10 cellular contexts compared by ENCODE assay signal in the genomic region with DNA sequence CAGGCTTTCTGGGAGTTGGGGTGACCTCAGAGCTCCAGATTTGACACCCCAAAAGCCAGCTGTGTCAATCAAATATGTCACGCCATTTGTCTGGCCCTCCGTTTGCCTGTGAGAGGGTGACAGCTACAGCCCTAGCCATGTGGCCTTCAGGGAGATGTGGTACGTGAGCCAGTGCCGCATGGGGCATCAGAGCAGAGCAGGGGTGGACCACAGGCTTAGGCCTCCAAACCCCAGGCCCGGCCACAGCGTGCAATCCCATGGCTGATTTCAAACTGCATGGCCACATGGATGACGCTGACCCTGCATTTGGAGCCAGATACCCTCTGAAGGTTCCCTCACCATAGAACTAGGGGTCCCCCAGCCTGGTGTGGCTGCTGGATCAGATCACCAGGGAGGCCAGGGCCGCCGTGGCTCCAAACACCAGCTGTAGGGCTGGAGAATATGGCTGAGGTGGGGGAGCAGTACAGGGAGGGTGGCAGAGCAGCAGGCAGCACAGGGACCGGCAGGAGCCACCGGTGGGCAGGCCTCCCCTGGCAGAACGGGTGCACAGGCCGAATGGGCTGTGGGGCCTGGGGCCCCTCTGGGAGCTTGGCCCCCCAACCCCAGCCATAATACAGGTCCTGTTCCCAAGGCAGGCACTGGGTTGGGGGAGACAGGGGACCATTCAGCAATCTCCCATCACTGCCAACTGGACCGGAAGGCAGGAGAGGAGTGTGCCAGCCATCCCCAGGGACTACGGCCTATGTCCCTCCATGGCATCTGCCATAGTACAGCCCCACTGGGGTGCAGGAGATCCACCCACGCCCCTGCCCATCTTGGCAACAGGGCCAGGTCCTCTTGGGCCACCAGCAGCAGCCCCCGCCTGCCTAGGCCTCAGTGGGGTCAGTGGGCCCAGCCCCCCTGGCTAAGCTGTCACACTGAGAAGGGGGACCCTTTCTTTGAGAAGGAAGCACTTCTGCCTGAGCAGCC. TPM values are rescaled to one million over a fixed set of nuclear protein-coding genes. Genes with fewer than 3 reads are reported as not detected.
A peak's percentile ranks its signal among the peaks of the same experiment; 100 is the strongest.
DNase-seq lines count a peak whose midpoint lies in the region; ATAC-seq, FAIRE-seq and TF ChIP-seq lines count a peak whose summit lies in the region.
"Had no signal": no experiment of that assay in that cellular context is flagged by ENCODE, and none has a peak within 500 bp of the region (broad histone marks: within the 10 kb centered on the region; RNA-seq: fewer than 3 reads in every experiment).

No MANE protein-coding gene starts in this region.

- POLR2A ChIA-PET in IMR-90 (lab: Charles Lee; ENCODE audit: unreplicated experiment) (no interaction called here), GM12878 (lab: Charles Lee) (interaction anchor here (0.6 to 3.5 kb wide), 12 partner anchors 8 to 154 kb away, joined by 3 to 22 read pairs (median 4); a partner anchor contains a TSS)

- no peak for TF ChIP-seq EP300 in GM12878 (IDR thresholded peaks at IDR 0.05; ENCODE audit: borderline replicate concordance in 1 of 2, control insufficient read depth in 1 of 2, low read depth in 2 of 2, low read length in 2 of 2)

- dilution Hi-C loops in IMR-90 (cut with HindIII; ENCODE audit: low sequenced_read_pairs, unreplicated experiment), result no loop called here

- in situ Hi-C loops in IMR-90 (cut with MboI; ENCODE audit: low sequenced_read_pairs) (no loop called here), GM12878 (cut with MboI) (no loop called here)

- H3K4me2 ChIP-seq in IMR-90 (ENCODE audit: low read depth, low read length) (no peak overlapping the region), GM12878 (ENCODE audit: control insufficient read depth, insufficient read depth) (peak overlapping the region; percentile 90)

- intact Hi-C loops in Calu3 (cut with micrococcal nuclease; ENCODE audit: unreplicated experiment), result no loop called here
- intact Hi-C loops in IMR-90 (cut with micrococcal nuclease), result no loop called here
- intact Hi-C loops in GM12878 (cut with micrococcal nuclease; ENCODE audit: unreplicated experiment), result loop anchor here (5.0 kb wide), 1 partner anchor 48 kb away; no protein-coding TSS in a partner anchor

- H2BK120ac ChIP-seq in IMR-90 (ENCODE audit: low read depth, low read length), result no peak overlapping the region

- no peak overlapping the region for H4K91ac ChIP-seq in IMR-90 (ENCODE audit: insufficient read depth, low read depth, low read length)

- BruUV-seq in Calu3 (replicated peaks; lab: Mats Ljungman, UMichigan) (TSS peak; percentile 22), IMR-90 (replicated peaks; lab: Mats Ljungman, UMichigan) (no TSS peak), GM12878 (replicated peaks; lab: Mats Ljungman, UMichigan) (no TSS peak)

- H3K27me3 Mint-ChIP-seq in Calu3 (ENCODE audit: unreplicated experiment), result no peaks in the 10 kb centered on the region

- WGBS in IMR-90 (ENCODE audit: extremely low coverage in 2 of 2, insufficient read length in 1 of 2), 2 experiments, result 98% methylated on average over 6 of the region's 17 CpGs; no CpG with 5 or more reads in 1 of the 2 experiments
- WGBS in GM12878 (ENCODE audit: insufficient coverage, insufficient replicate concordance, low lambda C conversion rate, missing lambda C conversion rate), result 48% methylated on average over 17 of the region's 17 CpGs

- H3K27me3 ChIP-seq in IMR-90 (ENCODE audit: control insufficient read depth, insufficient read depth, low read length) (no peaks in the 10 kb centered on the region; the same call in 1 of the 2 replicates), GM12878 (replicated peaks in 1 of 2; ENCODE audit: control insufficient read depth in 2 of 2, insufficient read depth in 2 of 2, low read length in 1 of 2) (no peaks in the 10 kb centered on the region), mucosa of rectum (ENCODE audit: control insufficient read depth in 2 of 2, insufficient read depth in 2 of 2, low read length in 2 of 2) (peaks cover 0 to 3% of the 10 kb centered on the region in 2 donors)

- H4K5ac ChIP-seq in IMR-90 (ENCODE audit: low read depth, low read length), result no peak overlapping the region

- H3K4me3 Mint-ChIP-seq in Calu3 (ENCODE audit: low read depth, unreplicated experiment), result peak overlapping the region; percentile 70

- H2AK5ac ChIP-seq in IMR-90 (ENCODE audit: low read depth, low read length), result no peak overlapping the region

- H3K36me3 Mint-ChIP-seq in Calu3 (ENCODE audit: insufficient read depth, unreplicated experiment), result peaks cover 25% of the 10 kb centered on the region

- no peak overlapping the region for H3K18ac ChIP-seq in IMR-90 (ENCODE audit: low read depth, low read length)

- no peak overlapping the region for H3K56ac ChIP-seq in IMR-90 (ENCODE audit: extremely low read depth, insufficient read depth, low read length)

- H3K4me1 ChIP-seq in IMR-90 (ENCODE audit: control insufficient read depth, insufficient read depth, low read length), result peaks cover 3% of the 10 kb centered on the region; the same call in 1 of the 2 replicates
- H3K4me1 ChIP-seq in GM12878 (ENCODE audit: control insufficient read depth, insufficient read depth, low read length), result peaks cover 25% of the 10 kb centered on the region
- peaks cover 27 to 28% of the 10 kb centered on the region in 2 donors for H3K4me1 ChIP-seq in mucosa of rectum (ENCODE audit: control insufficient read depth in 2 of 2, insufficient read depth in 2 of 2, low read length in 2 of 2)

- peaks cover 2 to 11% of the 10 kb centered on the region in 2 experiments for H3K79me1 ChIP-seq in IMR-90 (ENCODE audit: low read depth in 1 of 2, low read length in 2 of 2)

- no peaks in the 10 kb centered on the region for H3K9me1 ChIP-seq in IMR-90 (ENCODE audit: insufficient read depth, low read length)

- peaks cover 16% of the 10 kb centered on the region for H3K4me1 Mint-ChIP-seq in Calu3 (ENCODE audit: low read depth, unreplicated experiment)

- H3K14ac ChIP-seq in IMR-90 (replicated peaks; ENCODE audit: low read depth, low read length), result no peak overlapping the region

- peak overlapping the region; percentile 9 for H2AK9ac ChIP-seq in IMR-90 (replicated peaks; ENCODE audit: low read depth, low read length, poor library complexity)

- no peak for ATAC-seq in IMR-90 (ENCODE audit: low read depth)
- no peak for ATAC-seq in GM12878
- no peak for ATAC-seq in HG02852 (IDR thresholded peaks at IDR 0.05; ENCODE audit: unreplicated experiment)

- TF ChIP-seq RAD21 in IMR-90 (IDR thresholded peaks at IDR 0.05; ENCODE audit: low read length) (no peak), GM12878 (IDR thresholded peaks at IDR 0.05; ENCODE audit: insufficient read depth, low read depth, low read length) (no peak)

- H3K23ac ChIP-seq in IMR-90 (ENCODE audit: low read depth, low read length), result no peak overlapping the region

- peaks cover 7% of the 10 kb centered on the region for H3K79me2 ChIP-seq in GM12878 (ENCODE audit: control insufficient read depth, insufficient read depth, low read length)

- no peaks in the 10 kb centered on the region for H3K9me3 ChIP-seq in IMR-90 (ENCODE audit: control insufficient read depth, insufficient read depth, low read length)
- no peaks in the 10 kb centered on the region for H3K9me3 ChIP-seq in GM12878 (replicated peaks; ENCODE audit: control insufficient read depth, insufficient read depth, low read length)
- no peaks in the 10 kb centered on the region for H3K9me3 ChIP-seq in mucosa of rectum (ENCODE audit: control insufficient read depth in 2 of 2, low read length in 2 of 2)
- H3K9me3 ChIP-seq: mucosa of descending colon had no signal

- H3K4me3 ChIP-seq in IMR-90 (ENCODE audit: insufficient read depth, low read depth, low read length), result no peak overlapping the region
- peak overlapping the region; percentile 80 for H3K4me3 ChIP-seq in GM12878
- peak overlapping the region; percentile 50 for H3K4me3 ChIP-seq in mucosa of rectum (ENCODE audit: low read length in 2 of 2)

- CTCF ChIA-PET in Calu3 (lab: Charles Lee), result interaction anchor here (0.8 to 3.0 kb wide), 7 partner anchors 13 to 281 kb away, joined by 3 to 27 read pairs (median 9); a partner anchor contains a TSS
- CTCF ChIA-PET in IMR-90 (lab: Yijun Ruan, JAX), result interaction anchor here (1.6 kb wide), 1 partner anchor 22 kb away, joined by 5 read pairs; a partner anchor contains a TSS
- CTCF ChIA-PET in GM12878 (lab: Yijun Ruan, JAX), result interaction anchor here (0.8 to 7.9 kb wide), 33 partner anchors 8 to 282 kb away, joined by 3 to 81 read pairs (median 7); a partner anchor contains a TSS

- TF ChIP-seq POLR2A in IMR-90 (IDR thresholded peaks at IDR 0.05; ENCODE audit: low read depth, low read length) (no peak), GM12878 (IDR thresholded peaks at IDR 0.05; ENCODE audit: low read depth, low read length) (no peak)

- no peak overlapping the region for H3K4ac ChIP-seq in IMR-90 (ENCODE audit: low read depth, low read length)

- H3K36me3 ChIP-seq in IMR-90 (ENCODE audit: control insufficient read depth, insufficient read depth, low read length), result no peaks in the 10 kb centered on the region
- no peaks in the 10 kb centered on the region; a peak in 2 of 4 replicates for H3K36me3 ChIP-seq in GM12878 (ENCODE audit: control insufficient read depth in 2 of 2, insufficient read depth in 2 of 2, low read length in 1 of 2)
- H3K36me3 ChIP-seq in mucosa of rectum (ENCODE audit: control insufficient read depth in 2 of 2, insufficient read depth in 2 of 2, low read length in 2 of 2), result no peaks in the 10 kb centered on the region

- H2AFZ ChIP-seq in IMR-90 (replicated peaks; ENCODE audit: low read length, poor library complexity) (no peak overlapping the region), GM12878 (ENCODE audit: control insufficient read depth, low read depth, low read length) (no peak overlapping the region)

- no peak overlapping the region for H2BK20ac ChIP-seq in IMR-90 (ENCODE audit: low read depth, low read length)

- TF ChIP-seq CTCF in Calu3 (IDR thresholded peaks at IDR 0.05; ENCODE audit: unreplicated experiment), result no peak
- TF ChIP-seq CTCF in IMR-90 (conservative IDR thresholded peaks at IDR 0.05; ENCODE audit: low read depth, low read length), result no peak
- TF ChIP-seq CTCF in GM12878 (IDR thresholded peaks at IDR 0.05 in 2 of 3, conservative IDR thresholded peaks at IDR 0.05 in 1 of 3; ENCODE audit: control insufficient read depth in 2 of 3, extremely low read depth in 1 of 3, insufficient read depth in 1 of 3, low read depth in 3 of 3, low read length in 3 of 3), result no peak

- RAD21 ChIA-PET in GM12878 (lab: Charles Lee; ENCODE audit: unreplicated experiment), result interaction anchor here (0.6 to 5.0 kb wide), 19 partner anchors 8 to 168 kb away, joined by 3 to 25 read pairs (median 9); a partner anchor contains a TSS

- H3K9ac ChIP-seq in IMR-90 (ENCODE audit: low read depth, low read length) (no peak overlapping the region), GM12878 (ENCODE audit: control insufficient read depth, insufficient read depth, low read length) (peak overlapping the region; percentile 56), mucosa of rectum (ENCODE audit: low read depth in 1 of 2, low read length in 2 of 2) (peak overlapping the region in 1 of 2 donors; percentile 53)

- FAIRE-seq in GM12878 (lab: Jason Lieb, UNC), result no peak

- H2BK15ac ChIP-seq in IMR-90 (ENCODE audit: low read depth, low read length), result no peak overlapping the region

- H2BK5ac ChIP-seq in IMR-90 (ENCODE audit: low read depth, low read length, poor library complexity, severe bottlenecking), result no peak overlapping the region

- H4K20me1 ChIP-seq in IMR-90 (ENCODE audit: insufficient read depth, low read length), result no peaks in the 10 kb centered on the region
- H4K20me1 ChIP-seq in GM12878 (ENCODE audit: control insufficient read depth, insufficient read depth), result no peaks in the 10 kb centered on the region

- H3K27ac ChIP-seq in IMR-90 (ENCODE audit: insufficient read depth, low read length) (no peak overlapping the region), GM12878 (ENCODE audit: control insufficient read depth, insufficient read depth) (no peak overlapping the region), mucosa of rectum (ENCODE audit: low read depth in 2 of 2, low read length in 2 of 2) (no peak overlapping the region)

- DNase-seq in Calu3 (no peak), IMR-90 (no peak), GM12878 (ENCODE audit: low read depth, low spot score) (no peak), NCI-H1092 (lab: John Stamatoyannopoulos, UW) (no peak), middle frontal gyrus (ENCODE audit: extremely low spot score, low spot score) (no peak), NCI-H345 treated with DMSO at 0.1 percent for 48 hours (lab: John Stamatoyannopoulos, UW; ENCODE audit: unreplicated experiment) (no peak)
- DNase-seq: effector CD8-positive, alpha-beta T cell had no signal

- no peaks in the 10 kb centered on the region for H3K9me3 Mint-ChIP-seq in Calu3 (ENCODE audit: low read depth, unreplicated experiment)

- no peak overlapping the region for H3K27ac Mint-ChIP-seq in Calu3 (ENCODE audit: unreplicated experiment)

- no peak overlapping the region for H4K8ac ChIP-seq in IMR-90 (ENCODE audit: low read depth in 2 of 2, low read length in 2 of 2)

- SMC1A ChIA-PET in GM12878 (lab: Charles Lee; ENCODE audit: uncharacterized antibody, unreplicated experiment), result interaction anchor here (0.8 to 7.2 kb wide), 11 partner anchors 8 to 169 kb away, joined by 3 to 30 read pairs (median 8); a partner anchor contains a TSS

RNA-seq across cellular contexts. Expression of a gene that starts 1.5 kb away (rescaled TPM):
- 38.4 and 41.1 TPM in 2 replicates for total RNA-seq in Calu3 (2022)
- 3.3 and 3.4 TPM in 2 replicates for total RNA-seq in IMR-90 (2012; rRNA removed)
- polyA plus RNA-seq in IMR-90 (2012; rRNA removed), result 4.9 and 6.4 TPM in 2 replicates
- 3.1 and 4.5 TPM in 2 replicates for polyA plus RNA-seq in IMR-90 (2012; cell fraction: cytosol; rRNA removed)
- 3.0 and 9.5 TPM in 2 replicates for polyA plus RNA-seq in IMR-90 (2012; cell fraction: nucleus; rRNA removed; ENCODE audit: low replicate concordance)
- 8.6 and 9.4 TPM in 2 replicates for total RNA-seq in GM12878 (2013; cell fraction: nucleolus; rRNA removed)
- total RNA-seq in GM12878 (2014; rRNA removed), result 29.3 and 35.2 TPM in 2 replicates
- 8.2 and 10.7 TPM in 2 replicates for total RNA-seq in GM12878 (2014; rRNA removed; fragmentation: Illumina TruSeq; extraction: Trizol)
- total RNA-seq in GM12878 (2021), result 30.0 and 32.5 TPM in 2 replicates
- polyA plus RNA-seq in GM12878 (2011; ENCODE audit: low read depth), result 1.1 TPM
- polyA plus RNA-seq in GM12878 (2011; rRNA removed), result 3.7 and 6.7 TPM in 2 replicates
- 10.4 and 19.8 TPM in 2 replicates for polyA plus RNA-seq in GM12878 (2011; cell fraction: cytosol; rRNA removed)
- 21.3 and 25.1 TPM in 2 replicates for polyA plus RNA-seq in GM12878 (2011; cell fraction: nucleus; rRNA removed)
- polyA plus RNA-seq in GM12878 (2012), result 4.4 and 5.8 TPM in 2 replicates
- polyA plus RNA-seq in GM12878 (2014; fragmentation: Illumina TruSeq; extraction: Trizol), result 2.4 and 6.2 TPM in 2 replicates
- polyA plus RNA-seq in GM12878 (2014; fragmentation: Nextera tagmentation; extraction: Ambion mirVana), result 1 to 10 TPM; 1.6 to 2.0 TPM
- polyA plus RNA-seq in GM12878 (2014; rRNA removed), result 26.6 and 30.9 TPM in 2 replicates
- 1 to 10 TPM; 3.3 to 7.7 TPM for polyA plus RNA-seq in GM12878 (2016; fragmentation: Nextera tagmentation; extraction: Ambion mirVana)
- 4.2 and 10.7 TPM in 2 replicates for polyA minus RNA-seq in GM12878 (2011; rRNA and poly(A)+ RNA removed)
- polyA minus RNA-seq in GM12878 (2011; cell fraction: cytosol; rRNA and poly(A)+ RNA removed), result 7.2 and 7.8 TPM in 2 replicates
- polyA minus RNA-seq in GM12878 (2011; cell fraction: nucleus; rRNA and poly(A)+ RNA removed), result 4.6 and 11.4 TPM in 2 replicates

RNA-seq across cellular contexts. Expression of a gene that starts 8.5 kb away (rescaled TPM):
- total RNA-seq in Calu3 (2022), result 9.1 and 10.8 TPM in 2 replicates
- 2.3 and 2.5 TPM in 2 replicates for total RNA-seq in IMR-90 (2012; rRNA removed)
- 8.7 and 9.8 TPM in 2 replicates for polyA plus RNA-seq in IMR-90 (2012; rRNA removed)
- polyA plus RNA-seq in IMR-90 (2012; cell fraction: cytosol; rRNA removed), result 4.2 and 5.1 TPM in 2 replicates
- 45.6 and 69.6 TPM in 2 replicates for polyA plus RNA-seq in IMR-90 (2012; cell fraction: nucleus; rRNA removed; ENCODE audit: low replicate concordance)
- 40.5 and 46.8 TPM in 2 replicates for total RNA-seq in GM12878 (2013; cell fraction: nucleolus; rRNA removed)
- 9.3 and 9.5 TPM in 2 replicates for total RNA-seq in GM12878 (2014; rRNA removed)
- 4.4 and 4.6 TPM in 2 replicates for total RNA-seq in GM12878 (2014; rRNA removed; fragmentation: Illumina TruSeq; extraction: Trizol)
- total RNA-seq in GM12878 (2021), result 14.5 and 15.7 TPM in 2 replicates
- 8.1 TPM for polyA plus RNA-seq in GM12878 (2011; ENCODE audit: low read depth)
- 5.3 and 6.2 TPM in 2 replicates for polyA plus RNA-seq in GM12878 (2011; rRNA removed)
- polyA plus RNA-seq in GM12878 (2011; cell fraction: cytosol; rRNA removed), result 11.5 and 11.7 TPM in 2 replicates
- polyA plus RNA-seq in GM12878 (2011; cell fraction: nucleus; rRNA removed), result 80.3 and 92.7 TPM in 2 replicates
- polyA plus RNA-seq in GM12878 (2012), result 18.4 and 25.7 TPM in 2 replicates
- polyA plus RNA-seq in GM12878 (2014; fragmentation: Illumina TruSeq; extraction: Trizol), result 4.4 and 8.7 TPM in 2 replicates
- 1 to 10 TPM in 1 of 2 experiments, under 1 TPM in 1; 0.29 to 1.2 TPM for polyA plus RNA-seq in GM12878 (2014; fragmentation: Nextera tagmentation; extraction: Ambion mirVana)
- 12.8 and 13.8 TPM in 2 replicates for polyA plus RNA-seq in GM12878 (2014; rRNA removed)
- 1 to 10 TPM; 1.5 to 5.4 TPM for polyA plus RNA-seq in GM12878 (2016; fragmentation: Nextera tagmentation; extraction: Ambion mirVana)
- 2.8 and 6.5 TPM in 2 replicates for polyA minus RNA-seq in GM12878 (2011; rRNA and poly(A)+ RNA removed)
- 2.1 and 5.1 TPM in 2 replicates for polyA minus RNA-seq in GM12878 (2011; cell fraction: cytosol; rRNA and poly(A)+ RNA removed)
- polyA minus RNA-seq in GM12878 (2011; cell fraction: nucleus; rRNA and poly(A)+ RNA removed), result 17.6 and 18.0 TPM in 2 replicates

RNA-seq across cellular contexts. Expression of a gene that starts 15.0 kb away (rescaled TPM):
- total RNA-seq in Calu3 (2022) (3.8 and 5.8 TPM in 2 replicates), IMR-90 (2012; rRNA removed) (not detected in 2 replicates), GM12878 (2014; rRNA removed) (0.05 and 0.40 TPM in 2 replicates), GM12878 (2014; rRNA removed; fragmentation: Illumina TruSeq; extraction: Trizol) (not detected in 2 replicates), GM12878 (2021) (1.4 and 2.0 TPM in 2 replicates)
- polyA plus RNA-seq in IMR-90 (2012; rRNA removed) (not detected in 2 replicates), GM12878 (2011; rRNA removed) (0.19 TPM in 1 of 2 replicates, not detected in the other), GM12878 (2014; fragmentation: Illumina TruSeq; extraction: Trizol) (0.18 TPM in 1 of 2 replicates, not detected in the other), GM12878 (2014; fragmentation: Nextera tagmentation; extraction: Ambion mirVana) (under 1 TPM in 1 of 2 experiments, not detected in 1; 0.15 TPM), GM12878 (2014; rRNA removed) (0.91 and 1.2 TPM in 2 replicates), GM12878 (2016; fragmentation: Nextera tagmentation; extraction: Ambion mirVana) (1 to 10 TPM; 1.5 to 1.8 TPM)
- not detected in 2 replicates for polyA plus RNA-seq in IMR-90 (2012; cell fraction: cytosol; rRNA removed)
- 0.09 TPM in 1 of 2 replicates, not detected in the other for polyA plus RNA-seq in IMR-90 (2012; cell fraction: nucleus; rRNA removed; ENCODE audit: low replicate concordance)
- total RNA-seq in GM12878 (2013; cell fraction: nucleolus; rRNA removed), result 2.4 and 2.8 TPM in 2 replicates
- polyA plus RNA-seq in GM12878 (2011; ENCODE audit: low read depth), result 0.47 TPM
- 0.22 and 0.43 TPM in 2 replicates for polyA plus RNA-seq in GM12878 (2011; cell fraction: cytosol; rRNA removed)
- polyA plus RNA-seq in GM12878 (2011; cell fraction: nucleus; rRNA removed), result 2.8 and 3.3 TPM in 2 replicates
- polyA plus RNA-seq in GM12878 (2012), result 1.8 and 4.3 TPM in 2 replicates
- polyA minus RNA-seq in GM12878 (2011; rRNA and poly(A)+ RNA removed), result not detected in 2 replicates
- not detected in 2 replicates for polyA minus RNA-seq in GM12878 (2011; cell fraction: cytosol; rRNA and poly(A)+ RNA removed)
- 0.36 TPM in 1 of 2 replicates, not detected in the other for polyA minus RNA-seq in GM12878 (2011; cell fraction: nucleus; rRNA and poly(A)+ RNA removed)

RNA-seq across cellular contexts. Expression of a gene that starts 18.0 kb away (rescaled TPM):
- total RNA-seq in Calu3 (2022) (61.4 and 65.6 TPM in 2 replicates), IMR-90 (2012; rRNA removed) (25.0 and 28.7 TPM in 2 replicates), GM12878 (2014; rRNA removed) (27.2 and 34.1 TPM in 2 replicates), GM12878 (2014; rRNA removed; fragmentation: Illumina TruSeq; extraction: Trizol) (16.3 and 21.4 TPM in 2 replicates), GM12878 (2021) (27.1 and 33.3 TPM in 2 replicates)
- polyA plus RNA-seq in IMR-90 (2012; rRNA removed) (49.8 and 55.1 TPM in 2 replicates), GM12878 (2011; rRNA removed) (23.7 and 31.2 TPM in 2 replicates), GM12878 (2014; fragmentation: Illumina TruSeq; extraction: Trizol) (14.8 and 23.5 TPM in 2 replicates), GM12878 (2014; fragmentation: Nextera tagmentation; extraction: Ambion mirVana) (1 to 10 TPM in 1 of 2 experiments, under 1 TPM in 1; 0.71 to 2.0 TPM), GM12878 (2014; rRNA removed) (23.4 and 28.4 TPM in 2 replicates), GM12878 (2016; fragmentation: Nextera tagmentation; extraction: Ambion mirVana) (10 to 100 TPM; 21.9 to 22.1 TPM)
- 54.5 and 68.5 TPM in 2 replicates for polyA plus RNA-seq in IMR-90 (2012; cell fraction: cytosol; rRNA removed)
- polyA plus RNA-seq in IMR-90 (2012; cell fraction: nucleus; rRNA removed; ENCODE audit: low replicate concordance), result 89.2 and 183 TPM in 2 replicates
- total RNA-seq in GM12878 (2013; cell fraction: nucleolus; rRNA removed), result 99.1 and 110 TPM in 2 replicates
- 12.4 TPM for polyA plus RNA-seq in GM12878 (2011; ENCODE audit: low read depth)
- 31.1 and 38.7 TPM in 2 replicates for polyA plus RNA-seq in GM12878 (2011; cell fraction: cytosol; rRNA removed)
- polyA plus RNA-seq in GM12878 (2011; cell fraction: nucleus; rRNA removed), result 144 and 148 TPM in 2 replicates
- 27.2 and 31.7 TPM in 2 replicates for polyA plus RNA-seq in GM12878 (2012)
- polyA minus RNA-seq in GM12878 (2011; rRNA and poly(A)+ RNA removed), result 46.7 and 53.3 TPM in 2 replicates
- polyA minus RNA-seq in GM12878 (2011; cell fraction: cytosol; rRNA and poly(A)+ RNA removed), result 12.2 and 12.3 TPM in 2 replicates
- 43.0 and 58.7 TPM in 2 replicates for polyA minus RNA-seq in GM12878 (2011; cell fraction: nucleus; rRNA and poly(A)+ RNA removed)

RNA-seq across cellular contexts. Expression of a gene that starts 22.8 kb away (rescaled TPM):
- total RNA-seq in Calu3 (2022) (65.2 and 78.6 TPM in 2 replicates), IMR-90 (2012; rRNA removed) (2.7 and 2.8 TPM in 2 replicates), GM12878 (2014; rRNA removed) (0.11 and 1.2 TPM in 2 replicates), GM12878 (2014; rRNA removed; fragmentation: Illumina TruSeq; extraction: Trizol) (0.13 TPM in 1 of 2 replicates, not detected in the other), GM12878 (2021) (0.64 and 1.5 TPM in 2 replicates)
- polyA plus RNA-seq in IMR-90 (2012; rRNA removed) (58.1 and 74.0 TPM in 2 replicates), GM12878 (2011; rRNA removed) (0.14 and 0.19 TPM in 2 replicates), GM12878 (2014; fragmentation: Illumina TruSeq; extraction: Trizol) (0.04 TPM in 1 of 2 replicates, not detected in the other), GM12878 (2014; fragmentation: Nextera tagmentation; extraction: Ambion mirVana) (not detected), GM12878 (2014; rRNA removed) (0.42 and 0.58 TPM in 2 replicates), GM12878 (2016; fragmentation: Nextera tagmentation; extraction: Ambion mirVana) (1 to 10 TPM; 1.1 to 1.7 TPM)
- polyA plus RNA-seq in IMR-90 (2012; cell fraction: cytosol; rRNA removed), result 57.6 and 91.2 TPM in 2 replicates
- polyA plus RNA-seq in IMR-90 (2012; cell fraction: nucleus; rRNA removed; ENCODE audit: low replicate concordance), result 327 and 712 TPM in 2 replicates
- 0.49 and 0.92 TPM in 2 replicates for total RNA-seq in GM12878 (2013; cell fraction: nucleolus; rRNA removed)
- polyA plus RNA-seq in GM12878 (2011; ENCODE audit: low read depth), result not detected
- polyA plus RNA-seq in GM12878 (2011; cell fraction: cytosol; rRNA removed), result 0.06 and 0.10 TPM in 2 replicates
- 1.9 TPM in 2 replicates for polyA plus RNA-seq in GM12878 (2011; cell fraction: nucleus; rRNA removed)
- polyA plus RNA-seq in GM12878 (2012), result 0.72 and 1.2 TPM in 2 replicates
- polyA minus RNA-seq in GM12878 (2011; rRNA and poly(A)+ RNA removed), result not detected in 2 replicates
- polyA minus RNA-seq in GM12878 (2011; cell fraction: cytosol; rRNA and poly(A)+ RNA removed), result 1.5 and 2.7 TPM in 2 replicates
- 0.38 TPM in 1 of 2 replicates, not detected in the other for polyA minus RNA-seq in GM12878 (2011; cell fraction: nucleus; rRNA and poly(A)+ RNA removed)
